11 cellular contexts compared by ENCODE assay signal in the genomic region with DNA sequence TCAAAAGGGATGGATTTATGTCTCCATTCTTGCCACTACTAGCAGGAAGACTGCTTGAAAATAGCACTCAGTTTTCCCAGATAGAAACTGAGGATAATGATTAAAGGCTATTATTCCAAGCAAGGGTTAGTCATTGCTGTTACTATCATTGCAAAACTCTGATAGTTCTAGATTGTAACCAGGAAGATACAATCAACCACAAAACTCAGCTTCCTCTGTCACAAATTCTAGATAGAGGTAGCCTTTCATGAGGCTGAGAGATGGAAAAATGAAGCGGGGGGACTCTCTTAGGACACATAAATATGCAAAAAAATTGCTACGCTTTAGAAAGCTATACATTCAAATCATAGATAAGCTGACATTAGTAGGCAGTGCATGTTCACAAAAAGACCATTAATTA. TPM values are rescaled to one million over a fixed set of nuclear protein-coding genes. Genes with fewer than 3 reads are reported as not detected.
DNase-seq lines count a peak whose midpoint lies in the region; ATAC-seq, FAIRE-seq and TF ChIP-seq lines count a peak whose summit lies in the region.
"Had no signal": no experiment of that assay in that cellular context is flagged by ENCODE, and none has a peak within 500 bp of the region (broad histone marks: within the 10 kb centered on the region; RNA-seq: fewer than 3 reads in every experiment).

No MANE protein-coding gene starts in this region.

- no peaks in the 10 kb centered on the region for H3K27me3 ChIP-seq in PC-3 (ENCODE audit: low read length)
- no peaks in the 10 kb centered on the region for H3K27me3 ChIP-seq in rectal smooth muscle tissue (ENCODE audit: control insufficient read depth, insufficient read depth, low read length)

- no peaks in the 10 kb centered on the region for H3K9me3 Mint-ChIP-seq in dendritic cell treated with granulocyte-macrophage colony-stimulating factor and Interleukin-4, amounts not matched to agents 40 ng/mL and 50 ng/mL, for 4 days

- peaks cover 38% of the 10 kb centered on the region for H4K20me1 ChIP-seq in PC-3 (ENCODE audit: low read length)

- H3K27ac ChIP-seq in PC-3 (ENCODE audit: low read length) (no peak overlapping the region), rectal smooth muscle tissue (ENCODE audit: low read depth, low read length) (no peak overlapping the region)

- peaks cover 66% of the 10 kb centered on the region for H3K79me2 ChIP-seq in PC-3 (ENCODE audit: low read length)

- H3K4me3 ChIP-seq in PC-3 (ENCODE audit: low read length) (peak overlapping the region; percentile 86; the same call in 1 of the 2 replicates), rectal smooth muscle tissue (ENCODE audit: low read length) (peak overlapping the region; percentile 53)
- H3K4me3 ChIP-seq: GM12878 had no signal

- no TSS peak for BruUV-seq in PC-3 (replicated peaks; lab: Mats Ljungman, UMichigan)

- peaks cover 4% of the 10 kb centered on the region for H3F3A ChIP-seq in PC-3 (ENCODE audit: low read length, unreplicated experiment)

- peaks cover 50% of the 10 kb centered on the region for H3K36me3 Mint-ChIP-seq in dendritic cell treated with granulocyte-macrophage colony-stimulating factor and Interleukin-4, amounts not matched to agents 40 ng/mL and 50 ng/mL, for 4 days (ENCODE audit: low read depth)

- H3K9me2 ChIP-seq in PC-3 (replicated peaks; ENCODE audit: low read length): no peaks in the 10 kb centered on the region

- peak overlapping the region; percentile 93 for H3K4me3 Mint-ChIP-seq in dendritic cell treated with granulocyte-macrophage colony-stimulating factor and Interleukin-4, amounts not matched to agents 40 ng/mL and 50 ng/mL, for 4 days

- peak; percentile 30 for DNase-seq in EL
- DNase-seq in PC-3: peak; percentile 17
- no peak for DNase-seq in NCI-H2081 (lab: John Stamatoyannopoulos, UW)
- DNase-seq in frontal cortex (ENCODE audit: low spot score in 2 of 2): no peak
- DNase-seq: left colon, NCI-H774 had no signal

- peaks cover 40% of the 10 kb centered on the region for H3K4me1 Mint-ChIP-seq in dendritic cell treated with granulocyte-macrophage colony-stimulating factor and Interleukin-4, amounts not matched to agents 40 ng/mL and 50 ng/mL, for 4 days (ENCODE audit: low read depth)

- POLR2A ChIA-PET in PC-3 (lab: Charles Lee; ENCODE audit: unreplicated experiment): no interaction called here

- H3K27me3 Mint-ChIP-seq in dendritic cell treated with granulocyte-macrophage colony-stimulating factor and Interleukin-4, amounts not matched to agents 40 ng/mL and 50 ng/mL, for 4 days: no peaks in the 10 kb centered on the region

- intact Hi-C loops in PC-3 (cut with micrococcal nuclease): loop anchor here (5.0 kb wide), 1 partner anchor 627 kb away; no protein-coding TSS in a partner anchor
- intact Hi-C loops in dendritic cell treated with granulocyte-macrophage colony-stimulating factor and Interleukin-4, amounts not matched to agents 40 ng/mL and 50 ng/mL, for 4 days (cut with micrococcal nuclease): loop anchor here (5.0 to 10.0 kb wide), 2 partner anchors 850 to 1933 kb away; a partner anchor contains a TSS

- no peaks in the 10 kb centered on the region for H3K9me3 ChIP-seq in PC-3 (ENCODE audit: low read length)

- FAIRE-seq in frontal cortex (lab: Jason Lieb, UNC): no peak
- FAIRE-seq: GM12878 had no signal

- no peak overlapping the region for H2AFZ ChIP-seq in PC-3 (ENCODE audit: low read length)

- H3K9ac ChIP-seq in PC-3 (ENCODE audit: low read length) (no peak overlapping the region), rectal smooth muscle tissue (ENCODE audit: low read length) (no peak overlapping the region)

- ATAC-seq in PC-3 (no peak), GM21447 (IDR thresholded peaks at IDR 0.05; ENCODE audit: unreplicated experiment) (no peak), GM21390 (IDR thresholded peaks at IDR 0.05; ENCODE audit: unreplicated experiment) (no peak)
- ATAC-seq: GM12878, left colon had no signal

- H3K36me3 ChIP-seq in PC-3 (ENCODE audit: low read depth, low read length) (peaks cover 33% of the 10 kb centered on the region), rectal smooth muscle tissue (ENCODE audit: control insufficient read depth, insufficient read depth, low read length) (no peaks in the 10 kb centered on the region)

- no peak for TF ChIP-seq CTCF in PC-3 (conservative IDR thresholded peaks at IDR 0.05; ENCODE audit: low read depth, low read length)

- H3K4me1 ChIP-seq in PC-3 (ENCODE audit: insufficient read depth, low read length): peaks cover 44% of the 10 kb centered on the region
- H3K4me1 ChIP-seq in rectal smooth muscle tissue (ENCODE audit: control insufficient read depth, insufficient read depth, low read length): peaks cover 12% of the 10 kb centered on the region

- CTCF ChIA-PET in PC-3 (lab: Charles Lee): no interaction called here

- peak overlapping the region; percentile 93 for H3K4me2 ChIP-seq in PC-3 (ENCODE audit: low read length)

- H3K27ac Mint-ChIP-seq in dendritic cell treated with granulocyte-macrophage colony-stimulating factor and Interleukin-4, amounts not matched to agents 40 ng/mL and 50 ng/mL, for 4 days: peak overlapping the region; percentile 82

RNA-seq across cellular contexts. Expression of a gene that starts 3.1 kb away (rescaled TPM):
- 176 and 192 TPM in 2 replicates for total RNA-seq in PC-3 (2014; rRNA removed)
- total RNA-seq in frontal cortex: 8.2 TPM

Comparison
In these comparisons a context has a peak if more than half of its experiments do, and no peak if none do; other contexts are left out.
1. DNase-seq: peak in EL (single experiment) and PC-3 (single experiment); none in NCI-H2081 (0 of 2) and frontal cortex (0 of 2).
2. RNA of a gene that starts 3.1 kb away (total RNA-seq): 176 to 192 TPM in PC-3; 8.2 TPM in frontal cortex (single experiment); every median in the first group is over 10 times any median in the second.